Comparison of ENCODE assay signal across 36 cellular contexts in genomic region chr2:120966510-120967254, GRCh38.
"Had no signal": no experiment of that assay in that cellular context is flagged by ENCODE, and none has a peak within 500 bp of the region (broad histone marks: within the 10 kb centered on the region; RNA-seq: fewer than 3 reads in every experiment).

No MANE protein-coding gene starts in this region.

- H3K36me3 ChIP-seq: adrenal gland, breast epithelium, cardiac muscle cell, WERI-Rb-1 had no signal

- H3K36me3 Mint-ChIP-seq: activated naive CD4-positive, alpha-beta T cell treated with anti-CD3 and anti-CD28 coated beads, Interleukin-2, amount 50 U/mL, for 24 hours; activated naive CD8-positive, alpha-beta T cell treated with anti-CD3 and anti-CD28 coated beads for 36 hours had no signal

- H3K27ac Mint-ChIP-seq: activated B cell treated with CpG ODN at 0.5 μM for 24 hours; activated CD8-positive, alpha-beta T cell treated with anti-CD3 and anti-CD28 coated beads for 36 hours; activated naive CD4-positive, alpha-beta T cell treated with anti-CD3 and anti-CD28 coated beads, Interleukin-2, amount 50 U/mL, for 24 hours; activated naive CD8-positive, alpha-beta T cell treated with anti-CD3 and anti-CD28 coated beads for 36 hours; activated naive CD8-positive, alpha-beta T cell treated with anti-CD3 and anti-CD28 coated beads, Interleukin-2, amount 50 U/mL, for 24 hours; activated T-helper 17 cell treated with anti-CD3 and anti-CD28 coated beads, Interleukin-2, amount 50 U/mL, for 72 hours; brain; dendritic cell treated with granulocyte-macrophage colony-stimulating factor and Interleukin-4, amounts not matched to agents 40 ng/mL and 50 ng/mL, for 4 days; endodermal cell; T-helper 17 cell; T-helper 2 cell treated with Interferon-gamma antibody and Interleukin-4, amounts not matched to agents 5 μg/mL and 100 μg/mL, for 36 hours had no signal

- FAIRE-seq: frontal cortex had no signal

- H3K4me3 ChIP-seq: adrenal gland, breast epithelium, cardiac muscle cell, coronary artery, dorsolateral prefrontal cortex had no signal

- DNase-seq: activated B cell treated with CpG ODN at 0.5 μM for 24 hours; activated CD4-positive, alpha-beta T cell treated with anti-CD3 and anti-CD28 coated beads for 48 hours; activated CD4-positive, alpha-beta T cell treated with anti-CD3 and anti-CD28 coated beads, Interleukin-2, amount 50 U/mL, for 1 hour; activated CD4-positive, alpha-beta T cell treated with anti-CD3 and anti-CD28 coated beads, Interleukin-2, amount 50 U/mL, for 48 hours; activated CD8-positive, alpha-beta memory T cell treated with anti-CD3 and anti-CD28 coated beads for 24 hours; activated CD8-positive, alpha-beta T cell treated with anti-CD3 and anti-CD28 coated beads for 36 hours; activated effector memory CD4-positive, alpha-beta T cell treated with Interleukin-2 at 50 U/mL for 16 hours; activated gamma-delta T cell treated with Interleukin-2 at 50 U/mL for 16 hours; activated naive CD4-positive, alpha-beta T cell treated with Interleukin-2 at 50 U/mL for 16 hours; activated naive CD8-positive, alpha-beta T cell treated with anti-CD3 and anti-CD28 coated beads for 36 hours; activated naive CD8-positive, alpha-beta T cell treated with anti-CD3 and anti-CD28 coated beads, Interleukin-2, amount 50 U/mL, for 24 hours; activated T-cell treated with anti-CD3 and anti-CD28 coated beads, Interleukin-2, amount 50 U/mL, for 4 hours; adrenal gland; amygdala; aorta; dorsolateral prefrontal cortex; effector memory CD4-positive, alpha-beta T cell; endodermal cell; foreskin fibroblast; head of caudate nucleus; T-helper 1 cell; T-helper 17 cell; T1000; WERI-Rb-1 had no signal

- H3K4me1 Mint-ChIP-seq: activated B cell treated with CpG ODN at 0.5 μM for 24 hours; activated naive CD4-positive, alpha-beta T cell treated with anti-CD3 and anti-CD28 coated beads, Interleukin-2, amount 50 U/mL, for 24 hours; activated naive CD8-positive, alpha-beta T cell treated with anti-CD3 and anti-CD28 coated beads for 36 hours; activated naive CD8-positive, alpha-beta T cell treated with anti-CD3 and anti-CD28 coated beads, Interleukin-2, amount 50 U/mL, for 24 hours; activated T-helper 17 cell treated with anti-CD3 and anti-CD28 coated beads, Interleukin-2, amount 50 U/mL, for 72 hours; T-helper 17 cell had no signal

- H3K4me3 Mint-ChIP-seq: activated B cell treated with CpG ODN at 0.5 μM for 24 hours; activated CD8-positive, alpha-beta T cell treated with anti-CD3 and anti-CD28 coated beads for 36 hours; activated naive CD4-positive, alpha-beta T cell treated with anti-CD3 and anti-CD28 coated beads, Interleukin-2, amount 50 U/mL, for 24 hours; activated naive CD8-positive, alpha-beta T cell treated with anti-CD3 and anti-CD28 coated beads for 36 hours; activated naive CD8-positive, alpha-beta T cell treated with anti-CD3 and anti-CD28 coated beads, Interleukin-2, amount 50 U/mL, for 24 hours; activated T-cell treated with anti-CD3 and anti-CD28 coated beads, Interleukin-2, amount 50 U/mL, for 4 hours; activated T-helper 17 cell treated with anti-CD3 and anti-CD28 coated beads, Interleukin-2, amount 50 U/mL, for 72 hours; brain; central memory CD8-positive, alpha-beta T cell; dendritic cell treated with granulocyte-macrophage colony-stimulating factor and Interleukin-4, amounts not matched to agents 40 ng/mL and 50 ng/mL, for 4 days; endodermal cell; T-helper 17 cell; T-helper 2 cell treated with Interferon-gamma antibody and Interleukin-4, amounts not matched to agents 5 μg/mL and 100 μg/mL, for 36 hours had no signal

- H3K27me3 Mint-ChIP-seq: activated B cell treated with CpG ODN at 0.5 μM for 24 hours; activated CD8-positive, alpha-beta T cell treated with anti-CD3 and anti-CD28 coated beads for 36 hours; activated naive CD4-positive, alpha-beta T cell treated with anti-CD3 and anti-CD28 coated beads, Interleukin-2, amount 50 U/mL, for 24 hours; activated naive CD8-positive, alpha-beta T cell treated with anti-CD3 and anti-CD28 coated beads for 36 hours; activated naive CD8-positive, alpha-beta T cell treated with anti-CD3 and anti-CD28 coated beads, Interleukin-2, amount 50 U/mL, for 24 hours; activated T-helper 17 cell treated with anti-CD3 and anti-CD28 coated beads, Interleukin-2, amount 50 U/mL, for 72 hours; dendritic cell treated with granulocyte-macrophage colony-stimulating factor and Interleukin-4, amounts not matched to agents 40 ng/mL and 50 ng/mL, for 4 days had no signal

- H3K9me3 ChIP-seq: adrenal gland, breast epithelium had no signal

- H3K4me1 ChIP-seq: adrenal gland, breast epithelium had no signal

- H3K9me3 Mint-ChIP-seq: activated CD8-positive, alpha-beta T cell treated with anti-CD3 and anti-CD28 coated beads for 36 hours; activated naive CD4-positive, alpha-beta T cell treated with anti-CD3 and anti-CD28 coated beads, Interleukin-2, amount 50 U/mL, for 24 hours; activated naive CD8-positive, alpha-beta T cell treated with anti-CD3 and anti-CD28 coated beads for 36 hours; activated naive CD8-positive, alpha-beta T cell treated with anti-CD3 and anti-CD28 coated beads, Interleukin-2, amount 50 U/mL, for 24 hours; activated T-cell treated with anti-CD3 and anti-CD28 coated beads, Interleukin-2, amount 50 U/mL, for 4 hours; activated T-helper 17 cell treated with anti-CD3 and anti-CD28 coated beads, Interleukin-2, amount 50 U/mL, for 72 hours; brain; central memory CD8-positive, alpha-beta T cell; dendritic cell treated with granulocyte-macrophage colony-stimulating factor and Interleukin-4, amounts not matched to agents 40 ng/mL and 50 ng/mL, for 4 days; endodermal cell; T-helper 2 cell treated with Interferon-gamma antibody and Interleukin-4, amounts not matched to agents 5 μg/mL and 100 μg/mL, for 36 hours had no signal

- ATAC-seq: activated CD4-positive, CD25-positive, alpha-beta regulatory T cell treated with anti-CD3 and anti-CD28 coated beads, Interleukin-2, amount 50 U/mL, for 24 hours; activated CD8-positive, alpha-beta T cell treated with anti-CD3 and anti-CD28 coated beads for 36 hours; activated naive CD8-positive, alpha-beta T cell treated with anti-CD3 and anti-CD28 coated beads, Interleukin-2, amount 50 U/mL, for 24 hours; activated T-cell treated with anti-CD3 and anti-CD28 coated beads, Interleukin-2, amount 50 U/mL, for 4 hours; activated T-helper 17 cell treated with anti-CD3 and anti-CD28 coated beads, Interleukin-2, amount 50 U/mL, for 72 hours; esophagus mucosa; T-helper 17 cell had no signal

- H3K27me3 ChIP-seq: adrenal gland, breast epithelium, cardiac muscle cell had no signal

- H3K27ac ChIP-seq: adrenal gland, breast epithelium, cardiac muscle cell, coronary artery, dorsolateral prefrontal cortex, WERI-Rb-1 had no signal
